Comparison of ENCODE assay signal across 9 cellular contexts in genomic region chr7:29146888-29147609, GRCh38. TPM values are rescaled to one million over a fixed set of nuclear protein-coding genes. Genes with fewer than 3 reads are reported as not detected.
DNase-seq lines count a peak whose midpoint lies in the region; ATAC-seq and TF ChIP-seq lines count a peak whose summit lies in the region.
"Had no signal": no experiment of that assay in that cellular context is flagged by ENCODE, and none has a peak within 500 bp of the region (broad histone marks: within the 10 kb centered on the region; RNA-seq: fewer than 3 reads in every experiment).

No MANE protein-coding gene starts in this region.

- TF ChIP-seq RAD21 in liver (IDR thresholded peaks at IDR 0.05) = peak in 1 of 2 donors; percentile 3

- H3K27me3 Mint-ChIP-seq in activated T-helper 17 cell treated with anti-CD3 and anti-CD28 coated beads, Interleukin-2, amount 50 U/mL, for 72 hours = peaks cover 28% of the 10 kb centered on the region

- H3K36me3 Mint-ChIP-seq in activated T-helper 17 cell treated with anti-CD3 and anti-CD28 coated beads, Interleukin-2, amount 50 U/mL, for 72 hours (ENCODE audit: low read depth) = no peaks in the 10 kb centered on the region

- no peaks in the 10 kb centered on the region for H3K27me3 ChIP-seq in liver (ENCODE audit: control insufficient read depth in 4 of 4, insufficient read depth in 4 of 4, low read length in 3 of 4)
- H3K27me3 ChIP-seq in upper lobe of right lung = peaks cover 22% of the 10 kb centered on the region

- no peak for TF ChIP-seq CTCF in astrocyte of the cerebellum (IDR thresholded peaks at IDR 0.05; ENCODE audit: low read depth, low read length, missing control alignments)
- peak; percentile 17 for TF ChIP-seq CTCF in liver (IDR thresholded peaks at IDR 0.05; ENCODE audit: low read depth, low read length, missing input control)
- no peak for TF ChIP-seq CTCF in upper lobe of right lung (IDR thresholded peaks at IDR 0.05)

- DNase-seq in SIG-M5 treated with dmso at 0.1 percent for 504 hours (lab: John Stamatoyannopoulos, UW; ENCODE audit: unreplicated experiment) = peak; percentile 6
- DNase-seq in SIG-M5 (lab: John Stamatoyannopoulos, UW) = no peak
- DNase-seq in astrocyte of the cerebellum (ENCODE audit: low read depth) = no peak
- no peak for DNase-seq in upper lobe of right lung

- no peak overlapping the region for H3K27ac ChIP-seq in liver (ENCODE audit: low read depth in 1 of 2, low read length in 2 of 2)
- no peak overlapping the region for H3K27ac ChIP-seq in upper lobe of right lung

- no peak overlapping the region for H3K27ac Mint-ChIP-seq in activated T-helper 17 cell treated with anti-CD3 and anti-CD28 coated beads, Interleukin-2, amount 50 U/mL, for 72 hours
- H3K27ac Mint-ChIP-seq: activated T-helper 2 cell treated with anti-CD3 and anti-CD28 coated beads, Interferon-gamma antibody, Interleukin-2, Interleukin-4, amounts not matched to agents 10 μg/mL and 5 μg/mL and 100 μg/mL, durations not matched to agents 14 hours and 24 hours and 36 hours had no signal

- H3K4me3 Mint-ChIP-seq in activated T-helper 17 cell treated with anti-CD3 and anti-CD28 coated beads, Interleukin-2, amount 50 U/mL, for 72 hours = no peak overlapping the region

- in situ Hi-C loops in astrocyte of the cerebellum (cut with HindIII; ENCODE audit: low sequenced_read_pairs) = no loop called here

- H3K9ac ChIP-seq in liver (ENCODE audit: low read depth in 1 of 2, low read length in 2 of 2) = no peak overlapping the region

- peak overlapping the region; percentile 52 for H3K4me3 ChIP-seq in astrocyte of the cerebellum (ENCODE audit: low read depth, low read length)
- peak overlapping the region; percentile 50 to 53 (median 53) for H3K4me3 ChIP-seq in liver (ENCODE audit: low read depth in 1 of 3, low read length in 3 of 3)
- H3K4me3 ChIP-seq in upper lobe of right lung = peak overlapping the region; percentile 48

- H3K9me3 ChIP-seq in liver (ENCODE audit: control insufficient read depth in 4 of 4, low read length in 3 of 4) (no peaks in the 10 kb centered on the region), upper lobe of right lung (no peaks in the 10 kb centered on the region)

- H3K4me1 ChIP-seq in liver (ENCODE audit: control insufficient read depth in 4 of 4, insufficient read depth in 4 of 4, low read length in 3 of 4) (peaks cover 6 to 19% (median 16%) of the 10 kb centered on the region in 4 donors), upper lobe of right lung (no peaks in the 10 kb centered on the region)

- 23% methylated on average over 14 of the region's 14 CpGs for WGBS in liver

- ATAC-seq in upper lobe of right lung (peak; percentile 25), HG02763 (IDR thresholded peaks at IDR 0.05; ENCODE audit: unreplicated experiment) (no peak), HG03025 (IDR thresholded peaks at IDR 0.05; ENCODE audit: low FRiP score, unreplicated experiment) (no peak)
- no peak for ATAC-seq in activated T-helper 17 cell treated with anti-CD3 and anti-CD28 coated beads, Interleukin-2, amount 50 U/mL, for 72 hours (replicated peaks)

- H3K36me3 ChIP-seq in liver (ENCODE audit: control insufficient read depth in 4 of 4, insufficient read depth in 3 of 4, low read depth in 1 of 4, low read length in 3 of 4) (no peaks in the 10 kb centered on the region), upper lobe of right lung (no peaks in the 10 kb centered on the region)

- H3K9me3 Mint-ChIP-seq in activated T-helper 17 cell treated with anti-CD3 and anti-CD28 coated beads, Interleukin-2, amount 50 U/mL, for 72 hours = no peaks in the 10 kb centered on the region
- H3K9me3 Mint-ChIP-seq: activated T-helper 2 cell treated with anti-CD3 and anti-CD28 coated beads, Interferon-gamma antibody, Interleukin-2, Interleukin-4, amounts not matched to agents 10 μg/mL and 5 μg/mL and 100 μg/mL, durations not matched to agents 14 hours and 24 hours and 36 hours had no signal

- intact Hi-C loops in upper lobe of right lung (cut with DNase I) = no loop called here

- H3K4me1 Mint-ChIP-seq in activated T-helper 17 cell treated with anti-CD3 and anti-CD28 coated beads, Interleukin-2, amount 50 U/mL, for 72 hours = no peaks in the 10 kb centered on the region

TF ChIP-seq in liver, 16 proteins besides CTCF, POLR2A, EP300 and RAD21:
- TF ChIP-seq RXRA (IDR thresholded peaks at IDR 0.05) (no peak), YY1 (IDR thresholded peaks at IDR 0.05) (peak; percentile 20), FOXA1 (IDR thresholded peaks at IDR 0.05) (no peak)

RNA-seq across cellular contexts. Expression of gene CPVL, which starts 0.7 kb away (rescaled TPM):
- 10 to 100 TPM; 12.0 to 39.0 TPM for total RNA-seq in liver
- 10 to 100 TPM in 1 of 2 donors, 1 to 10 TPM in 1; 6.0 to 13.7 TPM for polyA plus RNA-seq in liver
- 31.9 TPM for total RNA-seq in upper lobe of right lung
- under 1 TPM in 1 of 2 donors, not detected in 1; 0.63 TPM for total RNA-seq in activated T-helper 17 cell treated with anti-CD3 and anti-CD28 coated beads, Interleukin-2, amount 50 U/mL, for 72 hours
- total RNA-seq: activated T-helper 2 cell treated with anti-CD3 and anti-CD28 coated beads, Interferon-gamma antibody, Interleukin-2, Interleukin-4, amounts not matched to agents 10 μg/mL and 5 μg/mL and 100 μg/mL, durations not matched to agents 14 hours and 24 hours and 36 hours had no signal

RNA-seq across cellular contexts. Expression of gene CHN2, which starts 47.5 kb away (rescaled TPM):
- total RNA-seq in liver (10 to 100 TPM; 10.2 to 25.4 TPM), upper lobe of right lung (14.4 TPM)
- 10 to 100 TPM in 1 of 2 donors, 1 to 10 TPM in 1; 8.3 to 25.4 TPM for polyA plus RNA-seq in liver
- total RNA-seq in activated T-helper 17 cell treated with anti-CD3 and anti-CD28 coated beads, Interleukin-2, amount 50 U/mL, for 72 hours = under 1 TPM in 1 of 2 donors, not detected in 1; 0.85 TPM

Comparison
In these comparisons a context has a peak if more than half of its experiments do, and no peak if none do; other contexts are left out.
1. RNA of gene CPVL, which starts 0.7 kb away (total RNA-seq): 12.0 to 39.0 TPM in liver and 31.9 TPM in upper lobe of right lung (single experiment); 0.63 TPM in activated T-helper 17 cell treated with anti-CD3 and anti-CD28 coated beads, Interleukin-2, amount 50 U/mL, for 72 hours; every median in the first group is over 4 times any median in the second.
2. Peak in every context shown above with its lines, with median percentiles within 50 percentile points of each other: H3K4me3 ChIP-seq.